16 cellular contexts compared by ENCODE assay signal in genomic region chr14:23864252-23864651, GRCh38.
A peak's percentile ranks its signal among the peaks of the same experiment; 100 is the strongest.
DNase-seq lines count a peak whose midpoint lies in the region; ATAC-seq and TF ChIP-seq lines count a peak whose summit lies in the region.
"Had no signal": no experiment of that assay in that cellular context is flagged by ENCODE, and none has a peak within 500 bp of the region (broad histone marks: within the 10 kb centered on the region; RNA-seq: fewer than 3 reads in every experiment).

No MANE protein-coding gene starts in this region.

- H3K4me3 ChIP-seq in left ventricle myocardium inferior (no peak overlapping the region), right atrium auricular region (no peak overlapping the region), SJCRH30 (no peak overlapping the region), tibial nerve (no peak overlapping the region), SK-N-SH (ENCODE audit: low read depth in 2 of 2, low read length in 1 of 2) (no peak overlapping the region)

- H3K27me3 ChIP-seq in left ventricle myocardium inferior (ENCODE audit: low read depth) (no peaks in the 10 kb centered on the region), right atrium auricular region (no peaks in the 10 kb centered on the region), SJCRH30 (peaks cover 7% of the 10 kb centered on the region; the same call in 1 of the 2 replicates), tibial nerve (no peaks in the 10 kb centered on the region), SK-N-SH (ENCODE audit: insufficient read depth) (no peaks in the 10 kb centered on the region)

- H2AFZ ChIP-seq in SK-N-SH (ENCODE audit: low read depth): no peak overlapping the region

- WGBS in tibial nerve, 2 donors: 94 to 100% methylated on average over 2 of the region's 2 CpGs
- 26% methylated on average over 2 of the region's 2 CpGs for WGBS in SK-N-SH (ENCODE audit: low lambda C conversion rate)

- CTCF ChIA-PET in SK-N-SH (lab: Yijun Ruan, JAX): no interaction called here

- no peak overlapping the region for H3K9ac ChIP-seq in SK-N-SH

- H3F3A ChIP-seq in SK-N-SH (replicated peaks; ENCODE audit: insufficient read depth): no peaks in the 10 kb centered on the region

- no peaks in the 10 kb centered on the region for H3K9me2 ChIP-seq in SK-N-SH

- no peaks in the 10 kb centered on the region for H3K79me2 ChIP-seq in SK-N-SH (ENCODE audit: insufficient read depth)

- intact Hi-C loops in left ventricle myocardium inferior (cut with micrococcal nuclease): no loop called here

- no peak for TF ChIP-seq CTCF in left ventricle myocardium inferior (IDR thresholded peaks at IDR 0.05; ENCODE audit: borderline replicate concordance)
- no peak for TF ChIP-seq CTCF in right atrium auricular region (IDR thresholded peaks at IDR 0.05)
- TF ChIP-seq CTCF in tibial nerve (IDR thresholded peaks at IDR 0.05): no peak
- TF ChIP-seq CTCF in SK-N-SH (IDR thresholded peaks at IDR 0.05): no peak

- no peak for TF ChIP-seq EP300 in tibial nerve (IDR thresholded peaks at IDR 0.05)
- TF ChIP-seq EP300 in SK-N-SH (IDR thresholded peaks at IDR 0.05; ENCODE audit: borderline replicate concordance in 1 of 2, low read depth in 1 of 2, low read length in 1 of 2): no peak

- no peak for TF ChIP-seq POLR2A in tibial nerve (IDR thresholded peaks at IDR 0.05)

- no peak for TF ChIP-seq RAD21 in SK-N-SH (IDR thresholded peaks at IDR 0.05; ENCODE audit: low read length)

- no peaks in the 10 kb centered on the region for H3K9me3 ChIP-seq in left ventricle myocardium inferior (replicated peaks)
- H3K9me3 ChIP-seq in right atrium auricular region: no peaks in the 10 kb centered on the region
- 0 out of 2 replicates have a peak, but pooled peaks cover 3% of the 10 kb centered on the region for H3K9me3 ChIP-seq in SJCRH30 (replicated peaks)
- no peaks in the 10 kb centered on the region for H3K9me3 ChIP-seq in tibial nerve
- H3K9me3 ChIP-seq in SK-N-SH: no peaks in the 10 kb centered on the region

- no peaks in the 10 kb centered on the region for H3K9me3 Mint-ChIP-seq in stimulated activated naive CD8-positive, alpha-beta T cell treated with anti-CD3 and anti-CD28 coated beads, Interleukin-15, amount 100 ng/mL, for 72 hours
- H3K9me3 Mint-ChIP-seq: CD4-positive, alpha-beta memory T cell had no signal

- no peak overlapping the region for H3K27ac Mint-ChIP-seq in stimulated activated naive CD8-positive, alpha-beta T cell treated with anti-CD3 and anti-CD28 coated beads, Interleukin-15, amount 100 ng/mL, for 72 hours
- H3K27ac Mint-ChIP-seq: CD4-positive, alpha-beta memory T cell had no signal

- H3K4me2 ChIP-seq in SK-N-SH: no peak overlapping the region

- H3K27ac ChIP-seq in left ventricle myocardium inferior (replicated peaks): peak overlapping the region; percentile 39
- no peak overlapping the region for H3K27ac ChIP-seq in right atrium auricular region
- peak overlapping the region; percentile 55; the same call in 1 of the 2 replicates for H3K27ac ChIP-seq in SJCRH30
- H3K27ac ChIP-seq in tibial nerve: no peak overlapping the region
- H3K27ac ChIP-seq in SK-N-SH (ENCODE audit: low read depth in 2 of 2, low read length in 1 of 2): no peak overlapping the region
- H3K27ac ChIP-seq: RWPE1 had no signal

- DNase-seq in left ventricle myocardium inferior: no peak
- no peak for DNase-seq in right atrium auricular region (ENCODE audit: low spot score)
- peak in 1 of 2 experiments; percentile 9 for DNase-seq in SJCRH30
- DNase-seq in myocyte (ENCODE audit: low read depth): peak; percentile 34
- no peak for DNase-seq in stimulated activated naive CD8-positive, alpha-beta T cell treated with anti-CD3 and anti-CD28 coated beads, Interleukin-15, amount 100 ng/mL, for 72 hours
- DNase-seq in pons (ENCODE audit: low spot score): no peak
- DNase-seq in tibial nerve (ENCODE audit: low spot score in 2 of 2): no peak
- no peak for DNase-seq in SK-N-SH
- DNase-seq: CD4-positive, alpha-beta memory T cell; DMS79 treated with DMSO at 0.1 percent for 48 hours; KBM-7; NCI-H1417 treated with DMSO at 0.1 percent for 48 hours; NCI-H187 treated with DMSO at 0.1 percent for 48 hours; NCI-H446; NCI-H748 treated with DMSO at 0.1 percent for 48 hours had no signal

- ATAC-seq in stimulated activated naive CD8-positive, alpha-beta T cell treated with anti-CD3 and anti-CD28 coated beads, Interleukin-15, amount 100 ng/mL, for 72 hours: no peak

- H3K4me3 Mint-ChIP-seq in stimulated activated naive CD8-positive, alpha-beta T cell treated with anti-CD3 and anti-CD28 coated beads, Interleukin-15, amount 100 ng/mL, for 72 hours: no peak overlapping the region
- H3K4me3 Mint-ChIP-seq: CD4-positive, alpha-beta memory T cell had no signal

- H3K4me1 ChIP-seq in left ventricle myocardium inferior (peaks cover 31% of the 10 kb centered on the region), right atrium auricular region (no peaks in the 10 kb centered on the region), SJCRH30 (peaks cover 23% of the 10 kb centered on the region), tibial nerve (no peaks in the 10 kb centered on the region), SK-N-SH (ENCODE audit: control insufficient read depth in 1 of 2, insufficient read depth in 2 of 2, low read depth in 1 of 2, low read length in 1 of 2) (no peaks in the 10 kb centered on the region)

- H4K20me1 ChIP-seq in SK-N-SH (ENCODE audit: insufficient read depth): no peaks in the 10 kb centered on the region

- POLR2A ChIA-PET in SK-N-SH (lab: Yijun Ruan, JAX): no interaction called here

- H3K36me3 ChIP-seq in left ventricle myocardium inferior (no peaks in the 10 kb centered on the region), right atrium auricular region (no peaks in the 10 kb centered on the region), SJCRH30 (no peaks in the 10 kb centered on the region), tibial nerve (no peaks in the 10 kb centered on the region), SK-N-SH (replicated peaks in 1 of 2; ENCODE audit: control insufficient read depth in 1 of 2, insufficient read depth in 2 of 2, low read length in 1 of 2) (no peaks in the 10 kb centered on the region)

- no peaks in the 10 kb centered on the region for H3K4me1 Mint-ChIP-seq in stimulated activated naive CD8-positive, alpha-beta T cell treated with anti-CD3 and anti-CD28 coated beads, Interleukin-15, amount 100 ng/mL, for 72 hours
- H3K4me1 Mint-ChIP-seq: CD4-positive, alpha-beta memory T cell had no signal

- H3K27me3 Mint-ChIP-seq in stimulated activated naive CD8-positive, alpha-beta T cell treated with anti-CD3 and anti-CD28 coated beads, Interleukin-15, amount 100 ng/mL, for 72 hours: peaks cover 7% of the 10 kb centered on the region

TF ChIP-seq in SK-N-SH, 30 proteins besides CTCF, POLR2A, EP300 and RAD21:
- TF ChIP-seq SIN3A (IDR thresholded peaks at IDR 0.05; ENCODE audit: borderline replicate concordance, low read depth, low read length): no peak
- no peak for TF ChIP-seq YY1 (IDR thresholded peaks at IDR 0.05; ENCODE audit: low read depth)

Comparison
In these comparisons a context has a peak if more than half of its experiments do, and no peak if none do; other contexts are left out.
1. H3K27ac ChIP-seq: peak in left ventricle myocardium inferior (single experiment) and SJCRH30 (single experiment); none in right atrium auricular region (0 of 2), tibial nerve (0 of 4) and SK-N-SH (0 of 2).